28 cellular contexts compared by ENCODE assay signal in the genomic region with DNA sequence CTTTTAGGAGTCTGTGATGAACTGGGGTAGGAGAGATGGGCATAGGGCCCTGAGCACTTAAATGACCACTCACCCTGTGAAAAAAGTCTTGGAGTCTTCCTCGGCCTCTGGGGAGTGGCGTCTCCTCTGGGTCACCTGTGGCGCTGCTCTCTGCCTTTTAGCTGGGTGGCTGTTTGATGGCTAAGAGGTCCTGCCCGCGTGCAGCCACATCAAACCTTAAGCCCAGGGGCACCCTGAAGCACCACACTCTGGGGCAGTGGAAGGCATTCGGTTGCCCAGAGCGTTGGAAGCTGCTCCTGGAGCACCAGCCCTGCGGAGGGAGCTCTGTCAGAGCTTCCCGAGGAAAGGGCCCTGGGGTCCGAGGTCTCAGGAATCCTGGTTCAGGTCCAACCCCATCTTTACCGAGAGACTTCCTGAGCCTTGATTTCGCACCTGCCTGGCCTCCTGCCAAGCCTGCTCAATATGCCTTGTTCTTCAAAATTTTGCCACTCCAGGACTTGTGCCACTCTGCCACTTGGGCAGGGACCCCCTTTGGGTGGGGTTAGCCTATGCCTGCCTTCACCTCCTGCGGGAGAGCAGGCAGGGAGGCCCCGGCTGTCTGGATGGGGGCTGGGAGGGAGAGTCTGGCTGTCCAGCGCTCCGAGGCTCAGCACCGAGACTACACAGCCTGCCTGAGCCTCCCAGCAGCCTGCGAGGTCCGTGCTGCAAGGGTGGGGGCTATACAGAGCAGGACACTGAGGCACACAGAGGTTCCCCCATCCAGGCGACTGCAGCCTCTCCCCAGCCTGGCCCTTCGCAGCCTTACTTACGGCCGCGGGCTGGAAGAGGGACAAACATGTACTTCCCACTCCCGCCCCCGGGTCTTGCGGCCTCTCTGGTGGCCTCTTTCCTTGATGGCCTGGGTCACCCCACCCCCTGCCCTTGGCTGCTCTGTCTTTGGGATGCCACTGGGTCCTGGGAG.
DNase-seq lines count a peak whose midpoint lies in the region; ATAC-seq, FAIRE-seq and TF ChIP-seq lines count a peak whose summit lies in the region.
"Had no signal": no experiment of that assay in that cellular context is flagged by ENCODE, and none has a peak within 500 bp of the region (broad histone marks: within the 10 kb centered on the region; RNA-seq: fewer than 3 reads in every experiment).

No MANE protein-coding gene starts in this region.

- no peak overlapping the region for H2AFZ ChIP-seq in HepG2 (ENCODE audit: low read length)

- FAIRE-seq in HepG2 (lab: Jason Lieb, UNC): no peak
- FAIRE-seq: GM12892, H54, urothelium cell line had no signal

- no peaks in the 10 kb centered on the region for H3K9me3 ChIP-seq in Panc1 (ENCODE audit: control insufficient read depth, insufficient read depth, low read depth, low read length)
- H3K9me3 ChIP-seq in HepG2 (ENCODE audit: low read length): no peaks in the 10 kb centered on the region
- no peaks in the 10 kb centered on the region for H3K9me3 ChIP-seq in upper lobe of right lung
- H3K9me3 ChIP-seq: MG63, prostate gland, suprapubic skin had no signal

- no peaks in the 10 kb centered on the region for H3K79me2 ChIP-seq in HepG2 (ENCODE audit: insufficient read depth, low read length)

- 7% methylated on average over 11 of the region's 27 CpGs for WGBS in HepG2 (ENCODE audit: low lambda C conversion rate)

- H3K36me3 ChIP-seq in Panc1 (ENCODE audit: control insufficient read depth, insufficient read depth, low read length): no peaks in the 10 kb centered on the region
- H3K36me3 ChIP-seq in HepG2 (replicated peaks in 1 of 2; ENCODE audit: control insufficient read depth in 1 of 2, insufficient read depth in 2 of 2, low read length in 2 of 2): no peaks in the 10 kb centered on the region
- no peaks in the 10 kb centered on the region for H3K36me3 ChIP-seq in upper lobe of right lung
- H3K36me3 ChIP-seq: brain microvascular endothelial cell, MG63, prostate gland, suprapubic skin had no signal

- no peak for TF ChIP-seq CTCF in Panc1 (IDR thresholded peaks at IDR 0.05)
- TF ChIP-seq CTCF in HepG2 (CRISPR knock-in tag; IDR thresholded peaks at IDR 0.05): no peak
- no peak for TF ChIP-seq CTCF in upper lobe of right lung (IDR thresholded peaks at IDR 0.05)

- in situ Hi-C loops in Panc1 (cut with HindIII; ENCODE audit: low pct_unique_long_range_greater_than_20kb, low sequenced_read_pairs): no loop called here
- in situ Hi-C loops in HepG2 (cut with HindIII; ENCODE audit: extremely low pct_ligation_motif_present, low pct_unique_long_range_greater_than_20kb): no loop called here

- no peak for TF ChIP-seq RAD21 in HepG2 (CRISPR knock-in tag; IDR thresholded peaks at IDR 0.05)

- intact Hi-C loops in Right ventricle myocardium inferior (cut with DNase I): no loop called here
- intact Hi-C loops in cardiac septum (cut with DNase I): no loop called here
- intact Hi-C loops in Panc1 (cut with micrococcal nuclease; ENCODE audit: unreplicated experiment): no loop called here
- intact Hi-C loops in HepG2 (cut with micrococcal nuclease; ENCODE audit: unreplicated experiment): no loop called here
- intact Hi-C loops in upper lobe of right lung (cut with DNase I): no loop called here

- H3K9ac ChIP-seq in HepG2 (ENCODE audit: insufficient read depth, low read depth, low read length): no peak overlapping the region

- DNase-seq in Right ventricle myocardium inferior (ENCODE audit: missing footprints) (peak; percentile 65), cardiac septum (ENCODE audit: low spot score) (no peak), Panc1 (ENCODE audit: low read depth, low spot score) (no peak), HepG2 (ENCODE audit: low spot score) (no peak), upper lobe of right lung (peak; percentile 65)
- DNase-seq in effector CD8-positive, alpha-beta T cell (lab: John Stamatoyannopoulos, UW): no peak
- no peak for DNase-seq in activated CD8-positive, alpha-beta memory T cell treated with anti-CD3 and anti-CD28 coated beads, Interleukin-2, amount 50 U/mL, for 4 hours
- DNase-seq: activated CD4-positive, alpha-beta T cell treated with anti-CD3 and anti-CD28 coated beads, Interleukin-2, amount 10 ng/mL, durations not matched to agents 24 days and 14 days; activated naive CD4-positive, alpha-beta T cell treated with anti-CD3 and anti-CD28 coated beads, Interleukin-2, amount 10 ng/mL, durations not matched to agents 7 days and 5 days; activated T-cell treated with anti-CD3 and anti-CD28 coated beads, Interleukin-2, amount 50 U/mL, for 48 hours; amniotic stem cell; brain microvascular endothelial cell; CD4-positive, alpha-beta memory T cell; effector memory CD4-positive, alpha-beta T cell; erythroblast; KBM-7; MG63; NCI-H1436; NCI-H446; NCI-H82; stimulated activated naive CD4-positive, alpha-beta T cell; T-helper 9 cell had no signal

- H3K4me1 ChIP-seq in Panc1 (ENCODE audit: control insufficient read depth, insufficient read depth, low read length): no peaks in the 10 kb centered on the region
- peaks cover 67% of the 10 kb centered on the region for H3K4me1 ChIP-seq in HepG2 (ENCODE audit: insufficient read depth, low read length)
- peaks cover 21% of the 10 kb centered on the region for H3K4me1 ChIP-seq in upper lobe of right lung

- no TSS peak for BruUV-seq in Panc1 (replicated peaks; lab: Mats Ljungman, UMichigan)
- BruUV-seq in HepG2 (replicated peaks; lab: Mats Ljungman, UMichigan): no TSS peak

- ATAC-seq in Right ventricle myocardium inferior (no peak), Panc1 (peak; percentile 42; the same call in 1 of the 2 replicates), HepG2 (peak; percentile 12), upper lobe of right lung (peak; percentile 5), HG02970 (IDR thresholded peaks at IDR 0.05; ENCODE audit: low FRiP score, unreplicated experiment) (no peak)

- H4K20me1 ChIP-seq in HepG2 (ENCODE audit: insufficient read depth, low read length): no peaks in the 10 kb centered on the region

- CTCF ChIA-PET in Panc1 (lab: Charles Lee) (no interaction called here), HepG2 (lab: Yijun Ruan, JAX; ENCODE audit: low intra/inter-chr PET ratio, low total read pairs) (no interaction called here)

- no peak for TF ChIP-seq POLR2A in HepG2 (IDR thresholded peaks at IDR 0.05; ENCODE audit: insufficient read depth in 1 of 2, low read depth in 2 of 2, low read length in 2 of 2)

- peak overlapping the region; percentile 41 for H3K4me2 ChIP-seq in HepG2 (ENCODE audit: low read depth, low read length)

- no peak overlapping the region for H3K4me3 ChIP-seq in Panc1 (ENCODE audit: low read depth in 2 of 2, low read length in 2 of 2)
- H3K4me3 ChIP-seq in HepG2 (replicated peaks in 1 of 3; ENCODE audit: insufficient read depth in 1 of 3, low read depth in 2 of 3, low read length in 3 of 3): no peak overlapping the region; a peak in 1 of 6 replicates
- no peak overlapping the region for H3K4me3 ChIP-seq in upper lobe of right lung
- H3K4me3 ChIP-seq: MG63, prostate gland, suprapubic skin had no signal

- POLR2A ChIA-PET in Panc1 (lab: Charles Lee) (no interaction called here), HepG2 (lab: Yijun Ruan, JAX) (no interaction called here)

- H3K27me3 ChIP-seq in Panc1 (ENCODE audit: control insufficient read depth, insufficient read depth, low read length) (no peaks in the 10 kb centered on the region), HepG2 (ENCODE audit: control insufficient read depth in 1 of 2, insufficient read depth in 2 of 2, low read length in 2 of 2) (peaks cover 19 to 71% of the 10 kb centered on the region in 2 experiments), upper lobe of right lung (no peaks in the 10 kb centered on the region)
- H3K27me3 ChIP-seq: MG63 had no signal

- TF ChIP-seq EP300 in HepG2 (IDR thresholded peaks at IDR 0.05; ENCODE audit: low read depth in 2 of 2, low read length in 2 of 2): no peak
- TF ChIP-seq EP300 in HepG2 (CRISPR knock-in tag; IDR thresholded peaks at IDR 0.05; ENCODE audit: borderline replicate concordance): no peak

- H3K27ac ChIP-seq in Panc1 (ENCODE audit: low read length) (no peak overlapping the region), HepG2 (ENCODE audit: extremely low read length, insufficient read depth, low read length) (no peak overlapping the region), upper lobe of right lung (no peak overlapping the region)
- H3K27ac ChIP-seq: brain microvascular endothelial cell, prostate gland, suprapubic skin had no signal

TF ChIP-seq in HepG2, 621 proteins besides CTCF, POLR2A, EP300 and RAD21:
- TF ChIP-seq SALL1 (CRISPR knock-in tag; IDR thresholded peaks at IDR 0.05) (peak; percentile 10; the same call in 1 of the 2 replicates), SMARCC2 (IDR thresholded peaks at IDR 0.05) (no peak)

Comparison
In these comparisons a context has a peak if more than half of its experiments do, and no peak if none do; other contexts are left out.
1. DNase-seq: peak in Right ventricle myocardium inferior (single experiment) and upper lobe of right lung (single experiment); none in cardiac septum (single experiment), Panc1 (single experiment), HepG2 (single experiment), effector CD8-positive, alpha-beta T cell (single experiment) and activated CD8-positive, alpha-beta memory T cell treated with anti-CD3 and anti-CD28 coated beads, Interleukin-2, amount 50 U/mL, for 4 hours (single experiment).
2. ATAC-seq: peak in Panc1 (single experiment), HepG2 (single experiment) and upper lobe of right lung (single experiment); none in Right ventricle myocardium inferior (single experiment) and HG02970 (single experiment).